Comparison of ENCODE assay signal across 8 cellular contexts in genomic region chr4:24912252-24913098, GRCh38. TPM values are rescaled to one million over a fixed set of nuclear protein-coding genes. Genes with fewer than 3 reads are reported as not detected.
DNase-seq lines count a peak whose midpoint lies in the region; ATAC-seq and TF ChIP-seq lines count a peak whose summit lies in the region.

Gene CCDC149, minus strand, starts transcription at chr4:24913042. Its CDS starts 178 bp downstream, at chr4:24912864.

- peak; percentile 45 for DNase-seq in GM10266 (ENCODE audit: extremely low spot score)
- peak; percentile 72 for DNase-seq in NCI-H1417 treated with DMSO at 0.1 percent for 48 hours (lab: John Stamatoyannopoulos, UW)
- DNase-seq in fibroblast of peridontal ligament (ENCODE audit: extremely low read depth) = peak; percentile 47
- DNase-seq in upper lobe of right lung = peak; percentile 92
- no peak for DNase-seq in T-helper 9 cell

- TF ChIP-seq CTCF in GM10266 (IDR thresholded peaks at IDR 0.05; ENCODE audit: control insufficient read depth, insufficient read depth, low read depth, missing control alignments) (no peak), VCaP (conservative IDR thresholded peaks at IDR 0.05) (peak; percentile 16; the same call in 1 of the 2 replicates), upper lobe of right lung (IDR thresholded peaks at IDR 0.05) (peak; percentile 16)

- H3K4me3 ChIP-seq in mucosa of stomach (ENCODE audit: low read length) (peak within 1 kb of the TSS; percentile 65), upper lobe of right lung (peak within 1 kb of the TSS; percentile 57)

- peak; percentile 96 for ATAC-seq in upper lobe of right lung
- ATAC-seq in HG02852 (IDR thresholded peaks at IDR 0.05; ENCODE audit: unreplicated experiment) = no peak

- H3K4me1 ChIP-seq in mucosa of stomach (ENCODE audit: control insufficient read depth, insufficient read depth, low read length) (peaks cover 13% of the 10 kb centered on the region), upper lobe of right lung (no peaks in the 10 kb centered on the region)

- intact Hi-C loops in upper lobe of right lung (cut with DNase I) = no loop called here

- no peaks in the 10 kb centered on the region for H3K36me3 ChIP-seq in mucosa of stomach (ENCODE audit: control insufficient read depth, insufficient read depth, low read length)
- H3K36me3 ChIP-seq in upper lobe of right lung = peaks cover 7% of the 10 kb centered on the region

- peak within 1 kb of the TSS; percentile 92 for H3K27ac ChIP-seq in VCaP
- H3K27ac ChIP-seq in upper lobe of right lung = peak within 1 kb of the TSS; percentile 83

- H3K9me3 ChIP-seq in mucosa of stomach (ENCODE audit: control insufficient read depth, low read length) (no peaks in the 10 kb centered on the region), upper lobe of right lung (no peaks in the 10 kb centered on the region)

- H3K9ac ChIP-seq in mucosa of stomach (ENCODE audit: low read length) = peak within 1 kb of the TSS; percentile 85

- H3K27me3 ChIP-seq in mucosa of stomach (ENCODE audit: control insufficient read depth, insufficient read depth, low read length) = no peaks in the 10 kb centered on the region
- H3K27me3 ChIP-seq in upper lobe of right lung = no peaks in the 10 kb centered on the region

RNA-seq across cellular contexts. Expression of gene CCDC149, which starts in this region (rescaled TPM):
- total RNA-seq in upper lobe of right lung = 28.7 TPM
